In the genomic region with DNA sequence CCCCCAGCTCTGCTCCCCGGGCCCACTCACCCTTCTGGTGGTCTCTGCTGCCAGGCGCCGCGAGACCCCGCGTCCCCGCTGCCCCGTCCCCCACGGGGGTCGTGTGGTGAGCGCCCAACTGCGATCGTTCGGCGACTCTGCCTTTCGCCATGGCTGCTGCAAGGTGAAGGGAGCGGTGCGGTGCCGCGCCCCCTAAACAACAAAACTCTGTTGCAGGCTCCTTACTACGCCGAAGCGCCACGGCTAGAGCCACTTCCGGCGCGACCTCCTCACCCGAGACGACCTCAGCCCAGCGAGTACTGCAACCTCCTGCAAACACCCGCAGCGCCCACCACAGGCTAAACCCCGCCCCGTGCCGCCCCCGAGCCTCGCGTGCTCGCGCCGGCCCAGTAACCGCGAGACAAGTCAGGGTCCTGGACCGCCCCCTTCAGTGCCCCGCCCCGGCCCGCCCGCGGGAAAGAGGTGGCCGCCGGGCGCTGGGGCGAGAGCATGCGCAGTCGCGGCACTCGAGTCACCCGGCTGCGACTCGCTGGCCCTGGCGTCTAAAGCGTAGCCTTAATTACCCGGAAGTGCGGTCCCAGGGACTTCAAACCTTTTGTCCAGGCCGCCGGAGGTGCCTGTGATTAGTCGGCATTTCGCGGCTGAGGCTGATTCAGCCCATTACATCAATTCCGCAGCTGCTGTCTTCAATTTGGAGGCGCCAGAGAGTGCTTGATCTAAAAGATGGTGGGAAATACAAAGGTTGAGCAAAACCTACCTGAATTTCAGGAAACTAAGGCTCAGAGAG, we compare ENCODE assay signal across 8 cellular contexts. TPM values are rescaled to one million over a fixed set of nuclear protein-coding genes. Genes with fewer than 3 reads are reported as not detected.
A peak's percentile ranks its signal among the peaks of the same experiment; 100 is the strongest.
DNase-seq lines count a peak whose midpoint lies in the region; ATAC-seq and TF ChIP-seq lines count a peak whose summit lies in the region.

A gene with protein sequence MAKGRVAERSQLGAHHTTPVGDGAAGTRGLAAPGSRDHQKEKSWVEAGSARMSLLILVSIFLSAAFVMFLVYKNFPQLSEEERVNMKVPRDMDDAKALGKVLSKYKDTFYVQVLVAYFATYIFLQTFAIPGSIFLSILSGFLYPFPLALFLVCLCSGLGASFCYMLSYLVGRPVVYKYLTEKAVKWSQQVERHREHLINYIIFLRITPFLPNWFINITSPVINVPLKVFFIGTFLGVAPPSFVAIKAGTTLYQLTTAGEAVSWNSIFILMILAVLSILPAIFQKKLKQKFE (minus strand): TSS at position 303 of the 787 bp plus-strand sequence. CDS start 152 bp downstream, at position 151.

- ATAC-seq in GM19043 (IDR thresholded peaks at IDR 0.05; ENCODE audit: low read depth, unreplicated experiment) = peak; percentile 94
- ATAC-seq in HG03378 (IDR thresholded peaks at IDR 0.05; ENCODE audit: unreplicated experiment) = peak; percentile 91

- TF ChIP-seq CTCF in AG10803 (conservative IDR thresholded peaks at IDR 0.05; ENCODE audit: low read length) (peak; percentile 33), kidney epithelial cell (IDR thresholded peaks at IDR 0.05; ENCODE audit: insufficient read depth, low read length, poor library complexity, severe bottlenecking) (no peak)

- H3K27me3 ChIP-seq in kidney epithelial cell (ENCODE audit: control insufficient read depth, insufficient read depth, low read length) = no peaks in the 10 kb centered on the region

- DNase-seq in AG10803 (ENCODE audit: low read depth) (peak; percentile 99), NCI-H460 (ENCODE audit: extremely low read depth, low read depth) (peak; percentile 96), cerebellum (ENCODE audit: low spot score) (peak; percentile 99), kidney epithelial cell (ENCODE audit: low read depth) (peak; percentile 97)
- DNase-seq in activated CD4-positive, alpha-beta T cell treated with anti-CD3 and anti-CD28 coated beads for 1 hour = peak; percentile 97
- peak; percentile 97 to 100 for DNase-seq in stimulated activated CD4-positive, alpha-beta T cell treated with anti-CD3 and anti-CD28 coated beads, Interleukin-15, amount 100 ng/mL, for 48 hours (ENCODE audit: low read depth in 2 of 2)

- H3K36me3 ChIP-seq in kidney epithelial cell (ENCODE audit: control insufficient read depth, insufficient read depth, low read length) = no peaks in the 10 kb centered on the region

- H3K4me3 ChIP-seq in AG10803 (ENCODE audit: low read length) (peak within 1 kb of the TSS; percentile 92), kidney epithelial cell (ENCODE audit: low read depth, low read length) (peak within 1 kb of the TSS; percentile 97)

RNA-seq across cellular contexts. Expression of the gene that starts here (rescaled TPM):
- 30.5 and 31.9 TPM in 2 replicates for total RNA-seq in NCI-H460 (2014; rRNA removed; shearing (Covaris generic))
- 32.7 and 45.9 TPM in 2 replicates for polyA plus RNA-seq in NCI-H460 (2014; cell fraction: nucleus; rRNA removed)
- total RNA-seq in cerebellum (35.9 TPM), kidney epithelial cell (48.7 and 57.4 TPM in 2 replicates)

Comparison
In these comparisons a context has a peak if more than half of its experiments do, and no peak if none do; other contexts are left out.
1. Peak in every context shown above with its lines: DNase-seq, ATAC-seq and H3K4me3 ChIP-seq.